ENCODE assay signal across 18 cellular contexts in genomic region chr18:42446195-42446594, GRCh38.
DNase-seq lines count a peak whose midpoint lies in the region; ATAC-seq and TF ChIP-seq lines count a peak whose summit lies in the region.
"Had no signal": no experiment of that assay in that cellular context is flagged by ENCODE, and none has a peak within 500 bp of the region (broad histone marks: within the 10 kb centered on the region; RNA-seq: fewer than 3 reads in every experiment).

No MANE protein-coding gene starts in this region.

- H3K36me3 ChIP-seq in breast epithelium: no peaks in the 10 kb centered on the region
- no peaks in the 10 kb centered on the region for H3K36me3 ChIP-seq in heart right ventricle

- H3K4me3 Mint-ChIP-seq in MCF 10A (ENCODE audit: unreplicated experiment) (no peak overlapping the region), chondrocyte (ENCODE audit: unreplicated experiment) (no peak overlapping the region)
- H3K4me3 Mint-ChIP-seq: activated T-helper 1 cell treated with anti-CD3 and anti-CD28 coated beads, Interleukin-12 subunit alpha, Interleukin-12 subunit beta, Interleukin-2, Interleukin-4 antibody, amounts not matched to agents 30 ng/mL and 10 ng/mL and 1 ng/mL, durations not matched to agents 14 hours and 24 hours and 36 hours; nephron; stimulated activated naive CD8-positive, alpha-beta T cell treated with anti-CD3 and anti-CD28 coated beads, Interleukin-15, amount 100 ng/mL, for 72 hours had no signal

- H3K4me1 Mint-ChIP-seq in MCF 10A (ENCODE audit: insufficient read depth, unreplicated experiment) (no peaks in the 10 kb centered on the region), chondrocyte (ENCODE audit: low read depth) (peaks cover 8% of the 10 kb centered on the region)
- H3K4me1 Mint-ChIP-seq: nephron; stimulated activated naive CD8-positive, alpha-beta T cell treated with anti-CD3 and anti-CD28 coated beads, Interleukin-15, amount 100 ng/mL, for 72 hours had no signal

- BruUV-seq in MCF 10A (replicated peaks; lab: Mats Ljungman, UMichigan): no TSS peak

- DNase-seq in MCF 10A (ENCODE audit: unreplicated experiment): peak; percentile 55
- DNase-seq in breast epithelium (ENCODE audit: low spot score in 2 of 2): no peak
- DNase-seq in chondrocyte (ENCODE audit: low spot score): no peak
- DNase-seq in kidney tubule cell (ENCODE audit: low spot score): peak; percentile 98
- DNase-seq in heart right ventricle: no peak
- no peak for DNase-seq in SHP77 treated with DMSO at 0.1 percent for 48 hours (lab: John Stamatoyannopoulos, UW)
- no peak for DNase-seq in DMS153 treated with DMSO at 0.1 percent for 48 hours (lab: John Stamatoyannopoulos, UW; ENCODE audit: unreplicated experiment)
- DNase-seq in Kasumi-1 (lab: John Stamatoyannopoulos, UW): no peak
- DNase-seq: 8988T; activated CD4-positive, alpha-beta T cell treated with anti-CD3 and anti-CD28 coated beads, Interleukin-2, amount 50 U/mL, for 48 hours; Calu3; KBM-7; left ventricle myocardium superior; NCI-H1694 treated with DMSO at 0.1 percent for 48 hours; stimulated activated naive CD8-positive, alpha-beta T cell treated with anti-CD3 and anti-CD28 coated beads, Interleukin-15, amount 100 ng/mL, for 72 hours had no signal

- H3K9me3 Mint-ChIP-seq in MCF 10A (ENCODE audit: unreplicated experiment) (peaks cover 23% of the 10 kb centered on the region), chondrocyte (ENCODE audit: low read depth) (peaks cover 22% of the 10 kb centered on the region)

- CTCF ChIA-PET in MCF 10A (lab: Yijun Ruan, JAX): no interaction called here

- ATAC-seq in heart right ventricle: no peak
- ATAC-seq: left ventricle myocardium superior; stimulated activated naive CD8-positive, alpha-beta T cell treated with anti-CD3 and anti-CD28 coated beads, Interleukin-15, amount 100 ng/mL, for 72 hours had no signal

- H3K4me1 ChIP-seq in breast epithelium (no peaks in the 10 kb centered on the region), heart right ventricle (peaks cover 0 to 7% (median 0%) of the 10 kb centered on the region in 9 donors)

- TF ChIP-seq POLR2A in breast epithelium (IDR thresholded peaks at IDR 0.05): no peak

- POLR2A ChIA-PET in MCF 10A (lab: Yijun Ruan, JAX): no interaction called here

- TF ChIP-seq CTCF in MCF 10A (IDR thresholded peaks at IDR 0.05; ENCODE audit: unreplicated experiment): no peak
- TF ChIP-seq CTCF in breast epithelium (IDR thresholded peaks at IDR 0.05): no peak
- TF ChIP-seq CTCF in chondrocyte (IDR thresholded peaks at IDR 0.05): no peak
- TF ChIP-seq CTCF in heart right ventricle (IDR thresholded peaks at IDR 0.05): no peak

- H3K36me3 Mint-ChIP-seq in MCF 10A (ENCODE audit: insufficient read depth, unreplicated experiment) (no peaks in the 10 kb centered on the region), chondrocyte (ENCODE audit: low read depth) (no peaks in the 10 kb centered on the region)

- H3K27me3 ChIP-seq in breast epithelium (no peaks in the 10 kb centered on the region), heart right ventricle (no peaks in the 10 kb centered on the region)

- H3K4me3 ChIP-seq in breast epithelium (no peak overlapping the region), heart right ventricle (no peak overlapping the region)
- H3K4me3 ChIP-seq: skin epidermis had no signal

- H3K27me3 Mint-ChIP-seq in MCF 10A (ENCODE audit: insufficient read depth, unreplicated experiment) (no peaks in the 10 kb centered on the region), chondrocyte (ENCODE audit: low read depth) (no peaks in the 10 kb centered on the region)
- H3K27me3 Mint-ChIP-seq: stimulated activated naive CD8-positive, alpha-beta T cell treated with anti-CD3 and anti-CD28 coated beads, Interleukin-15, amount 100 ng/mL, for 72 hours had no signal

- H3K27ac ChIP-seq in breast epithelium: no peak overlapping the region
- no peak overlapping the region for H3K27ac ChIP-seq in heart right ventricle
- H3K27ac ChIP-seq: skin epidermis had no signal

- H3K9me3 ChIP-seq in breast epithelium (peaks cover 10 to 12% of the 10 kb centered on the region in 2 donors), heart right ventricle (peaks cover 0 to 29% (median 7%) of the 10 kb centered on the region in 11 donors)

- H3K27ac Mint-ChIP-seq in MCF 10A (ENCODE audit: low read depth, unreplicated experiment) (no peak overlapping the region), chondrocyte (ENCODE audit: unreplicated experiment) (peak overlapping the region; percentile 75)
- H3K27ac Mint-ChIP-seq: activated T-helper 1 cell treated with anti-CD3 and anti-CD28 coated beads, Interleukin-12 subunit alpha, Interleukin-12 subunit beta, Interleukin-2, Interleukin-4 antibody, amounts not matched to agents 30 ng/mL and 10 ng/mL and 1 ng/mL, durations not matched to agents 14 hours and 24 hours and 36 hours; nephron; stimulated activated naive CD8-positive, alpha-beta T cell treated with anti-CD3 and anti-CD28 coated beads, Interleukin-15, amount 100 ng/mL, for 72 hours had no signal

- intact Hi-C loops in MCF 10A (cut with micrococcal nuclease) (no loop called here), breast epithelium (cut with DNase I; ENCODE audit: low total_unique reads) (no loop called here), heart right ventricle (cut with DNase I) (no loop called here)

Comparison
In these comparisons a context has a peak if more than half of its experiments do, and no peak if none do; other contexts are left out.
1. DNase-seq: peak in MCF 10A (single experiment) and kidney tubule cell (single experiment); none in breast epithelium (0 of 2), chondrocyte (single experiment), heart right ventricle (0 of 2), SHP77 treated with DMSO at 0.1 percent for 48 hours (single experiment), DMS153 treated with DMSO at 0.1 percent for 48 hours (single experiment) and Kasumi-1 (0 of 2).